1 cellular context compared by ENCODE assay signal in the genomic region with DNA sequence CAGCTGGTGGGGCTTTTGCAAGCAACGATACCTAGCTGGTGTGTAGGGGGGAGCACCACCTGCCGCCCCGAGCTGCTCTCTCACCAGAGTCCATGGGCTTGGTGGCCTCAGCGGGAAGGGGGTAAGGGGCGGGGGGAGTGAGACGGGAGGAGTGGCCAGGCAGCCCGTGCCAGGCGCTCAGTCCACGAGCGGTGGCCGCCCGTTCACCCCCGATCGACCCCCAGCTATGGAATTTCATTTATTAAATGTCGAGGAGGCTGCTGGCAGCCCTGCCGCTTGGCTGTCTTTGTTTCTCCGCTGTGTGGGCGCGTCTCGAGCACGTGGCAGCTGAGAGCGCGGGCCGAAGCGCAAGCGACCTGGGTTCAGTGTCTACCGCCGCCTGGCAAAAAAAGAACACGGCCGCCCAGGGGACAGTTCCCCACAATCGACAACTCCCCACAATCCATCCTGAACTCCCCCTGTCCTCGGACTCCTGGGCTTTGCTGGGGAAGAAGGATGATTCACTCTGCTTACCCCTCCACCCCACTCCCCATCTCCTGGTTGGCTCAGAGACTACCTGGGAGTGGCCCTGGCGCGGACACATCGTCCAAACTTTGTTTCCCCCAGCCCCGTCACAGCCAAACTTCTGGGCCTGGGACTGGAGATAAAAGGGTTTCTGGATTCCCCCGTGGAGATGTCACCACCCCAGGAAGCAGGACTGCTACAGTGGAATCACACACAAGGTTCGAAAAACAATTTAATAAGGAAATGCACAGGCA.
TF ChIP-seq lines count a peak whose summit lies in the region.

No MANE protein-coding gene starts in this region.

TF ChIP-seq in GM23338, 12 proteins besides CTCF, POLR2A, EP300 and RAD21:
- TF ChIP-seq, protein P1, sequence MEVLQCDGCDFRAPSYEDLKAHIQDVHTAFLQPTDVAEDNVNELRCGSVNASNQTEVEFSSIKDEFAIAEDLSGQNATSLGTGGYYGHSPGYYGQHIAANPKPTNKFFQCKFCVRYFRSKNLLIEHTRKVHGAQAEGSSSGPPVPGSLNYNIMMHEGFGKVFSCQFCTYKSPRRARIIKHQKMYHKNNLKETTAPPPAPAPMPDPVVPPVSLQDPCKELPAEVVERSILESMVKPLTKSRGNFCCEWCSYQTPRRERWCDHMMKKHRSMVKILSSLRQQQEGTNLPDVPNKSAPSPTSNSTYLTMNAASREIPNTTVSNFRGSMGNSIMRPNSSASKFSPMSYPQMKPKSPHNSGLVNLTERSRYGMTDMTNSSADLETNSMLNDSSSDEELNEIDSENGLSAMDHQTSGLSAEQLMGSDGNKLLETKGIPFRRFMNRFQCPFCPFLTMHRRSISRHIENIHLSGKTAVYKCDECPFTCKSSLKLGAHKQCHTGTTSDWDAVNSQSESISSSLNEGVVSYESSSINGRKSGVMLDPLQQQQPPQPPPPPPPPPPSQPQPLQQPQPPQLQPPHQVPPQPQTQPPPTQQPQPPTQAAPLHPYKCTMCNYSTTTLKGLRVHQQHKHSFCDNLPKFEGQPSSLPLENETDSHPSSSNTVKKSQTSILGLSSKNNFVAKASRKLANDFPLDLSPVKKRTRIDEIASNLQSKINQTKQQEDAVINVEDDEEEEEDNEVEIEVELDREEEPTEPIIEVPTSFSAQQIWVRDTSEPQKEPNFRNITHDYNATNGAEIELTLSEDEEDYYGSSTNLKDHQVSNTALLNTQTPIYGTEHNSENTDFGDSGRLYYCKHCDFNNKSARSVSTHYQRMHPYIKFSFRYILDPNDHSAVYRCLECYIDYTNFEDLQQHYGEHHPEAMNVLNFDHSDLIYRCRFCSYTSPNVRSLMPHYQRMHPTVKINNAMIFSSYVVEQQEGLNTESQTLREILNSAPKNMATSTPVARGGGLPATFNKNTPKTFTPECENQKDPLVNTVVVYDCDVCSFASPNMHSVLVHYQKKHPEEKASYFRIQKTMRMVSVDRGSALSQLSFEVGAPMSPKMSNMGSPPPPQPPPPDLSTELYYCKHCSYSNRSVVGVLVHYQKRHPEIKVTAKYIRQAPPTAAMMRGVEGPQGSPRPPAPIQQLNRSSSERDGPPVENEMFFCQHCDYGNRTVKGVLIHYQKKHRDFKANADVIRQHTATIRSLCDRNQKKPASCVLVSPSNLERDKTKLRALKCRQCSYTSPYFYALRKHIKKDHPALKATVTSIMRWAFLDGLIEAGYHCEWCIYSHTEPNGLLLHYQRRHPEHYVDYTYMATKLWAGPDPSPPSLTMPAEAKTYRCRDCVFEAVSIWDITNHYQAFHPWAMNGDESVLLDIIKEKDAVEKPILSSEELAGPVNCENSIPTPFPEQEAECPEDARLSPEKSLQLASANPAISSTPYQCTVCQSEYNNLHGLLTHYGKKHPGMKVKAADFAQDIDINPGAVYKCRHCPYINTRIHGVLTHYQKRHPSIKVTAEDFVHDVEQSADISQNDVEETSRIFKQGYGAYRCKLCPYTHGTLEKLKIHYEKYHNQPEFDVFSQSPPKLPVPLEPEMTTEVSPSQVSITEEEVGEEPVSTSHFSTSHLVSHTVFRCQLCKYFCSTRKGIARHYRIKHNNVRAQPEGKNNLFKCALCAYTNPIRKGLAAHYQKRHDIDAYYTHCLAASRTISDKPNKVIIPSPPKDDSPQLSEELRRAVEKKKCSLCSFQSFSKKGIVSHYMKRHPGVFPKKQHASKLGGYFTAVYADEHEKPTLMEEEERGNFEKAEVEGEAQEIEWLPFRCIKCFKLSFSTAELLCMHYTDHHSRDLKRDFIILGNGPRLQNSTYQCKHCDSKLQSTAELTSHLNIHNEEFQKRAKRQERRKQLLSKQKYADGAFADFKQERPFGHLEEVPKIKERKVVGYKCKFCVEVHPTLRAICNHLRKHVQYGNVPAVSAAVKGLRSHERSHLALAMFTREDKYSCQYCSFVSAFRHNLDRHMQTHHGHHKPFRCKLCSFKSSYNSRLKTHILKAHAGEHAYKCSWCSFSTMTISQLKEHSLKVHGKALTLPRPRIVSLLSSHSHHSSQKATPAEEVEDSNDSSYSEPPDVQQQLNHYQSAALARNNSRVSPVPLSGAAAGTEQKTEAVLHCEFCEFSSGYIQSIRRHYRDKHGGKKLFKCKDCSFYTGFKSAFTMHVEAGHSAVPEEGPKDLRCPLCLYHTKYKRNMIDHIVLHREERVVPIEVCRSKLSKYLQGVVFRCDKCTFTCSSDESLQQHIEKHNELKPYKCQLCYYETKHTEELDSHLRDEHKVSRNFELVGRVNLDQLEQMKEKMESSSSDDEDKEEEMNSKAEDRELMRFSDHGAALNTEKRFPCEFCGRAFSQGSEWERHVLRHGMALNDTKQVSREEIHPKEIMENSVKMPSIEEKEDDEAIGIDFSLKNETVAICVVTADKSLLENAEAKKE (CRISPR knock-in tag; IDR thresholded peaks at IDR 0.05) = no peak
- TF ChIP-seq CREB1 (CRISPR knock-in tag; IDR thresholded peaks at IDR 0.05; ENCODE audit: low read depth) (no peak), NANOG (IDR thresholded peaks at IDR 0.05; ENCODE audit: borderline replicate concordance) (no peak), POLR2AphosphoS5 (IDR thresholded peaks at IDR 0.05; ENCODE audit: low read depth) (no peak), JUNB (IDR thresholded peaks at IDR 0.05; ENCODE audit: unreplicated experiment) (no peak), EZH2 (IDR thresholded peaks at IDR 0.05; ENCODE audit: low read depth, unreplicated experiment) (no peak), STAT1 (IDR thresholded peaks at IDR 0.05; ENCODE audit: unreplicated experiment) (no peak), EZH2phosphoT487 (IDR thresholded peaks at IDR 0.05; ENCODE audit: unreplicated experiment) (no peak), ZNF331 (CRISPR knock-in tag; IDR thresholded peaks at IDR 0.05; ENCODE audit: low read depth) (no peak), ZNF114 (CRISPR knock-in tag; IDR thresholded peaks at IDR 0.05) (no peak)
- TF ChIP-seq, protein P2, sequence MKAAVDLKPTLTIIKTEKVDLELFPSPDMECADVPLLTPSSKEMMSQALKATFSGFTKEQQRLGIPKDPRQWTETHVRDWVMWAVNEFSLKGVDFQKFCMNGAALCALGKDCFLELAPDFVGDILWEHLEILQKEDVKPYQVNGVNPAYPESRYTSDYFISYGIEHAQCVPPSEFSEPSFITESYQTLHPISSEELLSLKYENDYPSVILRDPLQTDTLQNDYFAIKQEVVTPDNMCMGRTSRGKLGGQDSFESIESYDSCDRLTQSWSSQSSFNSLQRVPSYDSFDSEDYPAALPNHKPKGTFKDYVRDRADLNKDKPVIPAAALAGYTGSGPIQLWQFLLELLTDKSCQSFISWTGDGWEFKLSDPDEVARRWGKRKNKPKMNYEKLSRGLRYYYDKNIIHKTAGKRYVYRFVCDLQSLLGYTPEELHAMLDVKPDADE (IDR thresholded peaks at IDR 0.05) = no peak
- TF ChIP-seq, protein P3, sequence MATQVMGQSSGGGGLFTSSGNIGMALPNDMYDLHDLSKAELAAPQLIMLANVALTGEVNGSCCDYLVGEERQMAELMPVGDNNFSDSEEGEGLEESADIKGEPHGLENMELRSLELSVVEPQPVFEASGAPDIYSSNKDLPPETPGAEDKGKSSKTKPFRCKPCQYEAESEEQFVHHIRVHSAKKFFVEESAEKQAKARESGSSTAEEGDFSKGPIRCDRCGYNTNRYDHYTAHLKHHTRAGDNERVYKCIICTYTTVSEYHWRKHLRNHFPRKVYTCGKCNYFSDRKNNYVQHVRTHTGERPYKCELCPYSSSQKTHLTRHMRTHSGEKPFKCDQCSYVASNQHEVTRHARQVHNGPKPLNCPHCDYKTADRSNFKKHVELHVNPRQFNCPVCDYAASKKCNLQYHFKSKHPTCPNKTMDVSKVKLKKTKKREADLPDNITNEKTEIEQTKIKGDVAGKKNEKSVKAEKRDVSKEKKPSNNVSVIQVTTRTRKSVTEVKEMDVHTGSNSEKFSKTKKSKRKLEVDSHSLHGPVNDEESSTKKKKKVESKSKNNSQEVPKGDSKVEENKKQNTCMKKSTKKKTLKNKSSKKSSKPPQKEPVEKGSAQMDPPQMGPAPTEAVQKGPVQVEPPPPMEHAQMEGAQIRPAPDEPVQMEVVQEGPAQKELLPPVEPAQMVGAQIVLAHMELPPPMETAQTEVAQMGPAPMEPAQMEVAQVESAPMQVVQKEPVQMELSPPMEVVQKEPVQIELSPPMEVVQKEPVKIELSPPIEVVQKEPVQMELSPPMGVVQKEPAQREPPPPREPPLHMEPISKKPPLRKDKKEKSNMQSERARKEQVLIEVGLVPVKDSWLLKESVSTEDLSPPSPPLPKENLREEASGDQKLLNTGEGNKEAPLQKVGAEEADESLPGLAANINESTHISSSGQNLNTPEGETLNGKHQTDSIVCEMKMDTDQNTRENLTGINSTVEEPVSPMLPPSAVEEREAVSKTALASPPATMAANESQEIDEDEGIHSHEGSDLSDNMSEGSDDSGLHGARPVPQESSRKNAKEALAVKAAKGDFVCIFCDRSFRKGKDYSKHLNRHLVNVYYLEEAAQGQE (IDR thresholded peaks at IDR 0.05; ENCODE audit: unreplicated experiment) = no peak
